Comparison of ENCODE assay signal across 14 cellular contexts in genomic region chr1:67653304-67653703, GRCh38. TPM values are rescaled to one million over a fixed set of nuclear protein-coding genes. Genes with fewer than 3 reads are reported as not detected.
DNase-seq lines count a peak whose midpoint lies in the region; ATAC-seq and TF ChIP-seq lines count a peak whose summit lies in the region.
"Had no signal": no experiment of that assay in that cellular context is flagged by ENCODE, and none has a peak within 500 bp of the region (broad histone marks: within the 10 kb centered on the region; RNA-seq: fewer than 3 reads in every experiment).

No MANE protein-coding gene starts in this region.

- no peaks in the 10 kb centered on the region for H3K9me3 ChIP-seq in mammary epithelial cell (replicated peaks; ENCODE audit: insufficient read depth, low read length)
- no peaks in the 10 kb centered on the region for H3K9me3 ChIP-seq in parathyroid adenoma (ENCODE audit: control insufficient read depth, low read length)
- no peaks in the 10 kb centered on the region for H3K9me3 ChIP-seq in colonic mucosa
- H3K9me3 ChIP-seq: BLaER1 treated with 17β-estradiol and CSF1 and Interleukin-3, amounts not matched to agents 10 nM and 100 nM had no signal

- peaks cover 8% of the 10 kb centered on the region for H3K4me1 Mint-ChIP-seq in MCF 10A (ENCODE audit: insufficient read depth, unreplicated experiment)
- no peaks in the 10 kb centered on the region for H3K4me1 Mint-ChIP-seq in activated T-helper 17 cell treated with anti-CD3 and anti-CD28 coated beads, Interleukin-2, amount 50 U/mL, for 72 hours
- H3K4me1 Mint-ChIP-seq in stimulated activated naive CD8-positive, alpha-beta T cell treated with anti-CD3 and anti-CD28 coated beads, Interleukin-15, amount 100 ng/mL, for 72 hours, result no peaks in the 10 kb centered on the region

- H3K36me3 ChIP-seq in mammary epithelial cell (ENCODE audit: insufficient read depth, low read length) (no peaks in the 10 kb centered on the region), parathyroid adenoma (ENCODE audit: control insufficient read depth, insufficient read depth, low read length) (no peaks in the 10 kb centered on the region), colonic mucosa (no peaks in the 10 kb centered on the region)
- H3K36me3 ChIP-seq: BLaER1 treated with 17β-estradiol and CSF1 and Interleukin-3, amounts not matched to agents 10 nM and 100 nM had no signal

- H3K79me2 ChIP-seq in mammary epithelial cell (ENCODE audit: insufficient read depth, low read length) (no peaks in the 10 kb centered on the region), parathyroid adenoma (no peaks in the 10 kb centered on the region)

- H3K4me3 Mint-ChIP-seq in MCF 10A (ENCODE audit: unreplicated experiment), result no peak overlapping the region
- no peak overlapping the region for H3K4me3 Mint-ChIP-seq in activated T-helper 17 cell treated with anti-CD3 and anti-CD28 coated beads, Interleukin-2, amount 50 U/mL, for 72 hours
- H3K4me3 Mint-ChIP-seq in stimulated activated naive CD8-positive, alpha-beta T cell treated with anti-CD3 and anti-CD28 coated beads, Interleukin-15, amount 100 ng/mL, for 72 hours, result no peak overlapping the region
- H3K4me3 Mint-ChIP-seq: CD8-positive, alpha-beta memory T cell had no signal

- no peak overlapping the region for H3K27ac ChIP-seq in mammary epithelial cell (ENCODE audit: insufficient read depth, low read depth, low read length)
- H3K27ac ChIP-seq in parathyroid adenoma, result peak overlapping the region; percentile 19
- no peak overlapping the region for H3K27ac ChIP-seq in colonic mucosa
- H3K27ac ChIP-seq: BLaER1 treated with 17β-estradiol and CSF1 and Interleukin-3, amounts not matched to agents 10 nM and 100 nM had no signal

- BruUV-seq in MCF 10A (replicated peaks; lab: Mats Ljungman, UMichigan) (no TSS peak), mammary epithelial cell (replicated peaks; lab: Mats Ljungman, UMichigan) (no TSS peak)

- H3K36me3 Mint-ChIP-seq in MCF 10A (ENCODE audit: insufficient read depth, unreplicated experiment), result no peaks in the 10 kb centered on the region
- no peaks in the 10 kb centered on the region for H3K36me3 Mint-ChIP-seq in activated T-helper 17 cell treated with anti-CD3 and anti-CD28 coated beads, Interleukin-2, amount 50 U/mL, for 72 hours (ENCODE audit: low read depth)
- H3K36me3 Mint-ChIP-seq: CD8-positive, alpha-beta memory T cell had no signal

- no peak overlapping the region for H3K4me2 ChIP-seq in mammary epithelial cell (ENCODE audit: insufficient read depth, low read depth, low read length)
- no peak overlapping the region for H3K4me2 ChIP-seq in parathyroid adenoma (ENCODE audit: low read length)
- H3K4me2 ChIP-seq: BLaER1 treated with 17β-estradiol and CSF1 and Interleukin-3, amounts not matched to agents 10 nM and 100 nM had no signal

- DNase-seq in MCF 10A (ENCODE audit: unreplicated experiment) (no peak), mammary epithelial cell (no peak), SIG-M5 (lab: John Stamatoyannopoulos, UW) (no peak), colonic mucosa (no peak), NCI-H1092 treated with DMSO at 0.1 percent for 48 hours (lab: John Stamatoyannopoulos, UW) (no peak)
- DNase-seq in stimulated activated naive CD8-positive, alpha-beta T cell treated with anti-CD3 and anti-CD28 coated beads, Interleukin-15, amount 100 ng/mL, for 72 hours, result no peak
- DNase-seq: CD8-positive, alpha-beta memory T cell; KBM-7; NCI-H1105; NCI-H1694; NK-92 treated with Interleukin-12 subunit alpha and Interleukin-12 subunit beta, amount 100 ng/mL, for 24 hours had no signal

- no peak for TF ChIP-seq CTCF in MCF 10A (IDR thresholded peaks at IDR 0.05; ENCODE audit: unreplicated experiment)
- TF ChIP-seq CTCF in mammary epithelial cell (conservative IDR thresholded peaks at IDR 0.05 in 1 of 2, IDR thresholded peaks at IDR 0.05 in 1 of 2; ENCODE audit: extremely low read depth in 1 of 2, insufficient read depth in 1 of 2, low read depth in 1 of 2, low read length in 2 of 2), result no peak
- no peak for TF ChIP-seq CTCF in parathyroid adenoma (IDR thresholded peaks at IDR 0.05)
- TF ChIP-seq CTCF in colonic mucosa (IDR thresholded peaks at IDR 0.05), result no peak

- no peaks in the 10 kb centered on the region for H4K20me1 ChIP-seq in mammary epithelial cell (ENCODE audit: insufficient read depth, low read length)
- H4K20me1 ChIP-seq: BLaER1 treated with 17β-estradiol and CSF1 and Interleukin-3, amounts not matched to agents 10 nM and 100 nM had no signal

- in situ Hi-C loops in mammary epithelial cell (cut with MboI; ENCODE audit: low sequenced_read_pairs in 2 of 2), result no loop called here

- POLR2A ChIA-PET in MCF 10A (lab: Yijun Ruan, JAX), result interaction anchor here (0.6 to 1.6 kb wide), 6 partner anchors 25 to 576 kb away, joined by 3 to 14 read pairs (median 3); partner anchors contain the start of gene GADD45A

- H3K9ac ChIP-seq in mammary epithelial cell (ENCODE audit: insufficient read depth, low read length) (no peak overlapping the region), parathyroid adenoma (no peak overlapping the region), colonic mucosa (ENCODE audit: low read depth in 2 of 2, low read length in 2 of 2) (no peak overlapping the region)
- H3K9ac ChIP-seq: BLaER1 treated with 17β-estradiol and CSF1 and Interleukin-3, amounts not matched to agents 10 nM and 100 nM had no signal

- CTCF ChIA-PET in MCF 10A (lab: Yijun Ruan, JAX) (interaction anchor here (0.6 to 1.2 kb wide), 2 partner anchors 107 to 525 kb away, joined by 3 read pairs; no protein-coding TSS in a partner anchor), mammary epithelial cell (lab: Charles Lee; ENCODE audit: low non-redundant PET) (no interaction called here)

- no peaks in the 10 kb centered on the region for H3K27me3 Mint-ChIP-seq in MCF 10A (ENCODE audit: insufficient read depth, unreplicated experiment)
- H3K27me3 Mint-ChIP-seq in activated T-helper 17 cell treated with anti-CD3 and anti-CD28 coated beads, Interleukin-2, amount 50 U/mL, for 72 hours, result no peaks in the 10 kb centered on the region
- H3K27me3 Mint-ChIP-seq in stimulated activated naive CD8-positive, alpha-beta T cell treated with anti-CD3 and anti-CD28 coated beads, Interleukin-15, amount 100 ng/mL, for 72 hours, result peaks cover 10% of the 10 kb centered on the region

- H3K27me3 ChIP-seq in mammary epithelial cell (ENCODE audit: insufficient read depth, low read length), result no peaks in the 10 kb centered on the region
- H3K27me3 ChIP-seq in parathyroid adenoma (ENCODE audit: control insufficient read depth, insufficient read depth, low read length), result no peaks in the 10 kb centered on the region
- H3K27me3 ChIP-seq in colonic mucosa, result no peaks in the 10 kb centered on the region
- H3K27me3 ChIP-seq: BLaER1 treated with 17β-estradiol and CSF1 and Interleukin-3, amounts not matched to agents 10 nM and 100 nM had no signal

- intact Hi-C loops in MCF 10A (cut with micrococcal nuclease) (no loop called here), mammary epithelial cell (cut with micrococcal nuclease) (no loop called here), colonic mucosa (cut with DNase I) (no loop called here)

- H3K27ac Mint-ChIP-seq in MCF 10A (ENCODE audit: low read depth, unreplicated experiment), result peak overlapping the region; percentile 24
- peak overlapping the region; percentile 18 for H3K27ac Mint-ChIP-seq in activated T-helper 17 cell treated with anti-CD3 and anti-CD28 coated beads, Interleukin-2, amount 50 U/mL, for 72 hours
- H3K27ac Mint-ChIP-seq in stimulated activated naive CD8-positive, alpha-beta T cell treated with anti-CD3 and anti-CD28 coated beads, Interleukin-15, amount 100 ng/mL, for 72 hours, result peak overlapping the region in 1 of 2 donors; percentile 15

- no peak for ATAC-seq in activated T-helper 17 cell treated with anti-CD3 and anti-CD28 coated beads, Interleukin-2, amount 50 U/mL, for 72 hours (replicated peaks)
- ATAC-seq in stimulated activated naive CD8-positive, alpha-beta T cell treated with anti-CD3 and anti-CD28 coated beads, Interleukin-15, amount 100 ng/mL, for 72 hours, result no peak

- H3K4me3 ChIP-seq in mammary epithelial cell (replicated peaks in 1 of 3; ENCODE audit: insufficient read depth in 1 of 3, low read depth in 2 of 3, low read length in 3 of 3) (no peak overlapping the region), parathyroid adenoma (ENCODE audit: low read depth, low read length) (no peak overlapping the region), colonic mucosa (no peak overlapping the region)
- H3K4me3 ChIP-seq: BLaER1 treated with 17β-estradiol and CSF1 and Interleukin-3, amounts not matched to agents 10 nM and 100 nM had no signal

- dilution Hi-C loops in mammary epithelial cell (cut with HindIII; ENCODE audit: low sequenced_read_pairs), result no loop called here

- no peak overlapping the region for H2AFZ ChIP-seq in mammary epithelial cell (ENCODE audit: low read depth, low read length)
- H2AFZ ChIP-seq in parathyroid adenoma, result peak overlapping the region; percentile 58

- no peaks in the 10 kb centered on the region for H3K9me3 Mint-ChIP-seq in MCF 10A (ENCODE audit: unreplicated experiment)
- H3K9me3 Mint-ChIP-seq in activated T-helper 17 cell treated with anti-CD3 and anti-CD28 coated beads, Interleukin-2, amount 50 U/mL, for 72 hours, result no peaks in the 10 kb centered on the region
- no peaks in the 10 kb centered on the region for H3K9me3 Mint-ChIP-seq in stimulated activated naive CD8-positive, alpha-beta T cell treated with anti-CD3 and anti-CD28 coated beads, Interleukin-15, amount 100 ng/mL, for 72 hours
- H3K9me3 Mint-ChIP-seq: CD8-positive, alpha-beta memory T cell had no signal

- H3K4me1 ChIP-seq in mammary epithelial cell (ENCODE audit: insufficient read depth, low read length), result no peaks in the 10 kb centered on the region
- H3K4me1 ChIP-seq in parathyroid adenoma, result peaks cover 5% of the 10 kb centered on the region
- no peaks in the 10 kb centered on the region for H3K4me1 ChIP-seq in colonic mucosa

RNA-seq across cellular contexts. Expression of gene GADD45A, which starts 31.7 kb away (rescaled TPM):
- 183 and 225 TPM in 2 replicates for total RNA-seq in MCF 10A (2022)
- 100 to 1,000 TPM; 119 to 371 TPM for total RNA-seq in mammary epithelial cell
- polyA plus RNA-seq in mammary epithelial cell, result 75.5 TPM
- 27.2 TPM for polyA minus RNA-seq in mammary epithelial cell
- total RNA-seq in activated T-helper 17 cell treated with anti-CD3 and anti-CD28 coated beads, Interleukin-2, amount 50 U/mL, for 72 hours, result 10 to 100 TPM; 70.9 to 83.8 TPM
- total RNA-seq in colonic mucosa, result 10 to 100 TPM; 29.0 to 29.4 TPM
